8 cellular contexts compared by ENCODE assay signal in the genomic region with DNA sequence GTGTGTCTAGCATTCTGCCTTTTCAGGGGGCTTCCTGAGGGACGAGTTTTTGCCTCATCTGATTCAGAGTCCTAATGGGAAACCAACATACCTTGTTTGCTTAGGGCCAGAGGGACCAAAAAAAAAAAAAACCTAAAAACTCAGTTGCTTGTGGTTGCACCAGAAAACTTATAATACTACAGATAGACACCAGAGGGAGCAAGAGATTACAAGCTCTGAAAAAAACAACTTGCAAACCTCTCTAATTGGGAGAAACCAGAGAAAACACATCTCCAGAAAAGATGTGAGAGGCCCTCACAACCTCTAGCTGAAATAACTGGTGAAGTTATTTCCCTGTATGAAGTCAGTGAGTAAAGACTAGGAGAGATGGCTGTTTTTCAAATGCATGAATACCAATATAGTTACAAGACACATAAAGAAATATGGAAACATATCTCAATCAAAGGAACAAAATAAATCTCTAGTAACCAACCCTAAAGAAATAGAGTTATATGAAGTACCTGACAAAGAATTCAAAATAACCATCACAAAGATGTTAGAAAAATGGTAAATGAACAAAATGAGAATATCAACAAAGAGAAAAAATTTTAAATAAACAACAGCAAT.
A peak's percentile ranks its signal among the peaks of the same experiment; 100 is the strongest.
DNase-seq lines count a peak whose midpoint lies in the region; ATAC-seq, FAIRE-seq and TF ChIP-seq lines count a peak whose summit lies in the region.

No MANE protein-coding gene starts in this region.

- H3K36me3 Mint-ChIP-seq in WTC11, result peaks cover 38% of the 10 kb centered on the region

- peak; percentile 78 for ATAC-seq in WTC11
- ATAC-seq in left colon, result peak; percentile 34
- no peak for ATAC-seq in GM21576 (IDR thresholded peaks at IDR 0.05; ENCODE audit: unreplicated experiment)

- peaks cover 23% of the 10 kb centered on the region for H3K4me1 Mint-ChIP-seq in WTC11

- POLR2A ChIA-PET in WTC11 (lab: Charles Lee), result interaction anchor here (1.0 to 2.3 kb wide), 2 partner anchors 18 to 194 kb away, joined by 3 to 8 read pairs; no protein-coding TSS in a partner anchor

- peak; percentile 61 for TF ChIP-seq CTCF in WTC11 (IDR thresholded peaks at IDR 0.05)

- H3K4me3 Mint-ChIP-seq in WTC11, result no peak overlapping the region

- no peaks in the 10 kb centered on the region for H3K27me3 Mint-ChIP-seq in WTC11 (ENCODE audit: low read depth)

- CTCF ChIA-PET in WTC11 (lab: Charles Lee), result interaction anchor here (0.6 to 3.3 kb wide), 36 partner anchors 9 to 1430 kb away, joined by 3 to 49 read pairs (median 4); no protein-coding TSS in a partner anchor

- no peak for FAIRE-seq in GM12891 (lab: Jason Lieb, UNC)

- peaks cover 39% of the 10 kb centered on the region for H3K9me3 Mint-ChIP-seq in WTC11

- intact Hi-C loops in left colon (cut with DNase I, micrococcal nuclease), result no loop called here

- peak overlapping the region; percentile 30 for H3K27ac Mint-ChIP-seq in WTC11

- peak; percentile 51 for DNase-seq in GM03348 (ENCODE audit: low spot score)
- DNase-seq in MV-4-11 (lab: John Stamatoyannopoulos, UW), result peak; percentile 12
- DNase-seq in WTC11 (ENCODE audit: low spot score), result no peak
- DNase-seq in left colon, result no peak
- DNase-seq in GM12891 (ENCODE audit: insufficient read length, low spot score), result no peak
- no peak for DNase-seq in anterior cingulate cortex (lab: John Stamatoyannopoulos, UW)
- DNase-seq in NCI-H187 treated with DMSO at 0.1 percent for 48 hours (lab: John Stamatoyannopoulos, UW), result no peak

- no peak for TF ChIP-seq POLR2A in GM12891 (IDR thresholded peaks at IDR 0.05; ENCODE audit: low read depth, low read length)

TF ChIP-seq in WTC11, 78 proteins besides CTCF, POLR2A, EP300 and RAD21 (continues in another document):
- TF ChIP-seq, protein P1, sequence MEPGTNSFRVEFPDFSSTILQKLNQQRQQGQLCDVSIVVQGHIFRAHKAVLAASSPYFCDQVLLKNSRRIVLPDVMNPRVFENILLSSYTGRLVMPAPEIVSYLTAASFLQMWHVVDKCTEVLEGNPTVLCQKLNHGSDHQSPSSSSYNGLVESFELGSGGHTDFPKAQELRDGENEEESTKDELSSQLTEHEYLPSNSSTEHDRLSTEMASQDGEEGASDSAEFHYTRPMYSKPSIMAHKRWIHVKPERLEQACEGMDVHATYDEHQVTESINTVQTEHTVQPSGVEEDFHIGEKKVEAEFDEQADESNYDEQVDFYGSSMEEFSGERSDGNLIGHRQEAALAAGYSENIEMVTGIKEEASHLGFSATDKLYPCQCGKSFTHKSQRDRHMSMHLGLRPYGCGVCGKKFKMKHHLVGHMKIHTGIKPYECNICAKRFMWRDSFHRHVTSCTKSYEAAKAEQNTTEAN (CRISPR knock-in tag; IDR thresholded peaks at IDR 0.05), result no peak
- TF ChIP-seq PRRX2 (CRISPR knock-in tag; IDR thresholded peaks at IDR 0.05), result no peak
- TF ChIP-seq, protein P2, sequence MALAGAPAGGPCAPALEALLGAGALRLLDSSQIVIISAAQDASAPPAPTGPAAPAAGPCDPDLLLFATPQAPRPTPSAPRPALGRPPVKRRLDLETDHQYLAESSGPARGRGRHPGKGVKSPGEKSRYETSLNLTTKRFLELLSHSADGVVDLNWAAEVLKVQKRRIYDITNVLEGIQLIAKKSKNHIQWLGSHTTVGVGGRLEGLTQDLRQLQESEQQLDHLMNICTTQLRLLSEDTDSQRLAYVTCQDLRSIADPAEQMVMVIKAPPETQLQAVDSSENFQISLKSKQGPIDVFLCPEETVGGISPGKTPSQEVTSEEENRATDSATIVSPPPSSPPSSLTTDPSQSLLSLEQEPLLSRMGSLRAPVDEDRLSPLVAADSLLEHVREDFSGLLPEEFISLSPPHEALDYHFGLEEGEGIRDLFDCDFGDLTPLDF (CRISPR knock-in tag; IDR thresholded peaks at IDR 0.05), result no peak
- TF ChIP-seq, protein P3, sequence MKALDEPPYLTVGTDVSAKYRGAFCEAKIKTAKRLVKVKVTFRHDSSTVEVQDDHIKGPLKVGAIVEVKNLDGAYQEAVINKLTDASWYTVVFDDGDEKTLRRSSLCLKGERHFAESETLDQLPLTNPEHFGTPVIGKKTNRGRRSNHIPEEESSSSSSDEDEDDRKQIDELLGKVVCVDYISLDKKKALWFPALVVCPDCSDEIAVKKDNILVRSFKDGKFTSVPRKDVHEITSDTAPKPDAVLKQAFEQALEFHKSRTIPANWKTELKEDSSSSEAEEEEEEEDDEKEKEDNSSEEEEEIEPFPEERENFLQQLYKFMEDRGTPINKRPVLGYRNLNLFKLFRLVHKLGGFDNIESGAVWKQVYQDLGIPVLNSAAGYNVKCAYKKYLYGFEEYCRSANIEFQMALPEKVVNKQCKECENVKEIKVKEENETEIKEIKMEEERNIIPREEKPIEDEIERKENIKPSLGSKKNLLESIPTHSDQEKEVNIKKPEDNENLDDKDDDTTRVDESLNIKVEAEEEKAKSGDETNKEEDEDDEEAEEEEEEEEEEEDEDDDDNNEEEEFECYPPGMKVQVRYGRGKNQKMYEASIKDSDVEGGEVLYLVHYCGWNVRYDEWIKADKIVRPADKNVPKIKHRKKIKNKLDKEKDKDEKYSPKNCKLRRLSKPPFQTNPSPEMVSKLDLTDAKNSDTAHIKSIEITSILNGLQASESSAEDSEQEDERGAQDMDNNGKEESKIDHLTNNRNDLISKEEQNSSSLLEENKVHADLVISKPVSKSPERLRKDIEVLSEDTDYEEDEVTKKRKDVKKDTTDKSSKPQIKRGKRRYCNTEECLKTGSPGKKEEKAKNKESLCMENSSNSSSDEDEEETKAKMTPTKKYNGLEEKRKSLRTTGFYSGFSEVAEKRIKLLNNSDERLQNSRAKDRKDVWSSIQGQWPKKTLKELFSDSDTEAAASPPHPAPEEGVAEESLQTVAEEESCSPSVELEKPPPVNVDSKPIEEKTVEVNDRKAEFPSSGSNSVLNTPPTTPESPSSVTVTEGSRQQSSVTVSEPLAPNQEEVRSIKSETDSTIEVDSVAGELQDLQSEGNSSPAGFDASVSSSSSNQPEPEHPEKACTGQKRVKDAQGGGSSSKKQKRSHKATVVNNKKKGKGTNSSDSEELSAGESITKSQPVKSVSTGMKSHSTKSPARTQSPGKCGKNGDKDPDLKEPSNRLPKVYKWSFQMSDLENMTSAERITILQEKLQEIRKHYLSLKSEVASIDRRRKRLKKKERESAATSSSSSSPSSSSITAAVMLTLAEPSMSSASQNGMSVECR (CRISPR knock-in tag; IDR thresholded peaks at IDR 0.05; ENCODE audit: borderline replicate concordance), result no peak

TF ChIP-seq in GM12891, 5 proteins besides CTCF, POLR2A, EP300 and RAD21:
- TF ChIP-seq SPI1 (IDR thresholded peaks at IDR 0.05; ENCODE audit: low read depth, low read length) (no peak), POU2F2 (IDR thresholded peaks at IDR 0.05; ENCODE audit: low read depth, low read length) (no peak), PAX5 (IDR thresholded peaks at IDR 0.05; ENCODE audit: insufficient read depth, low read length, severe bottlenecking) (no peak), POLR2AphosphoS5 (IDR thresholded peaks at IDR 0.05; ENCODE audit: low read depth, low read length) (no peak), TAF1 (IDR thresholded peaks at IDR 0.05; ENCODE audit: low read depth, low read length) (no peak)

Comparison
In these comparisons a context has a peak if more than half of its experiments do, and no peak if none do; other contexts are left out.
1. DNase-seq: peak in GM03348 (single experiment) and MV-4-11 (single experiment); none in WTC11 (single experiment), left colon (0 of 2), GM12891 (single experiment), anterior cingulate cortex (0 of 58) and NCI-H187 treated with DMSO at 0.1 percent for 48 hours (single experiment).